In genomic region chr16:15888072-15888976, GRCh38 we compare ENCODE assay signal across 1 cellular context.
TF ChIP-seq lines count a peak whose summit lies in the region.

A gene with protein sequence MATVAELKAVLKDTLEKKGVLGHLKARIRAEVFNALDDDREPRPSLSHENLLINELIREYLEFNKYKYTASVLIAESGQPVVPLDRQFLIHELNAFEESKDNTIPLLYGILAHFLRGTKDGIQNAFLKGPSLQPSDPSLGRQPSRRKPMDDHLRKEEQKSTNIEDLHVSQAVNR (minus strand): TSS chr16:15888603. CDS start chr16:15888585, 18 bp downstream.

TF ChIP-seq in HepG2, 621 proteins besides CTCF, POLR2A, EP300 and RAD21 (continued from another document and continues in another):
- 0 out of 2 replicates have a peak, but pooled peaks have one; percentile 33 for TF ChIP-seq KAT7 (CRISPR knock-in tag; IDR thresholded peaks at IDR 0.05; ENCODE audit: borderline replicate concordance)
- TF ChIP-seq HNF1A (IDR thresholded peaks at IDR 0.05; ENCODE audit: low read depth), result no peak
- 0 out of 2 replicates have a peak, but pooled peaks have one; percentile 19 for TF ChIP-seq HNF1A (CRISPR knock-in tag; IDR thresholded peaks at IDR 0.05; ENCODE audit: borderline replicate concordance)
- no peak for TF ChIP-seq ZSCAN29 (CRISPR knock-in tag; conservative IDR thresholded peaks at IDR 0.05)
- TF ChIP-seq, protein P1, sequence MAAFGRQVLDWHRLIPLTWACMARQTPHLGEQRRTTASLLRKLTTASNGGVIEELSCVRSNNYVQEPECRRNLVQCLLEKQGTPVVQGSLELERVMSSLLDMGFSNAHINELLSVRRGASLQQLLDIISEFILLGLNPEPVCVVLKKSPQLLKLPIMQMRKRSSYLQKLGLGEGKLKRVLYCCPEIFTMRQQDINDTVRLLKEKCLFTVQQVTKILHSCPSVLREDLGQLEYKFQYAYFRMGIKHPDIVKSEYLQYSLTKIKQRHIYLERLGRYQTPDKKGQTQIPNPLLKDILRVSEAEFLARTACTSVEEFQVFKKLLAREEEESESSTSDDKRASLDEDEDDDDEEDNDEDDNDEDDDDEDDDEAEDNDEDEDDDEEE (CRISPR knock-in tag; IDR thresholded peaks at IDR 0.05), result peak; percentile 73; the same call in 1 of the 2 replicates
- peak; percentile 81; the same call in 1 of the 2 replicates for TF ChIP-seq MXD3 (CRISPR knock-in tag; IDR thresholded peaks at IDR 0.05)
- TF ChIP-seq PCBP2 (optimal IDR thresholded peaks at IDR 0.05; ENCODE audit: low read depth, low read length, poor library complexity, severe bottlenecking), result no peak
- TF ChIP-seq ARHGAP35 (CRISPR knock-in tag; IDR thresholded peaks at IDR 0.05; ENCODE audit: borderline replicate concordance), result no peak; the same call in 1 of the 2 replicates
- no peak for TF ChIP-seq CHCHD3 (CRISPR knock-in tag; IDR thresholded peaks at IDR 0.05)
- TF ChIP-seq U2AF2 (IDR thresholded peaks at IDR 0.05; ENCODE audit: low read depth, low read length), result no peak
- no peak for TF ChIP-seq SNAPC2 (CRISPR knock-in tag; IDR thresholded peaks at IDR 0.05)
- TF ChIP-seq ZBTB39 (CRISPR knock-in tag; IDR thresholded peaks at IDR 0.05), result no peak
- no peak for TF ChIP-seq ZNF121 (CRISPR knock-in tag; IDR thresholded peaks at IDR 0.05)
- no peak for TF ChIP-seq SOX6 (IDR thresholded peaks at IDR 0.05)
- peak; percentile 12; the same call in 1 of the 2 replicates for TF ChIP-seq SOX6 (CRISPR knock-in tag; IDR thresholded peaks at IDR 0.05)
- TF ChIP-seq, protein P2, sequence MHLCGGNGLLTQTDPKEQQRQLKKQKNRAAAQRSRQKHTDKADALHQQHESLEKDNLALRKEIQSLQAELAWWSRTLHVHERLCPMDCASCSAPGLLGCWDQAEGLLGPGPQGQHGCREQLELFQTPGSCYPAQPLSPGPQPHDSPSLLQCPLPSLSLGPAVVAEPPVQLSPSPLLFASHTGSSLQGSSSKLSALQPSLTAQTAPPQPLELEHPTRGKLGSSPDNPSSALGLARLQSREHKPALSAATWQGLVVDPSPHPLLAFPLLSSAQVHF (CRISPR knock-in tag; IDR thresholded peaks at IDR 0.05), result no peak
- peak; percentile 85 for TF ChIP-seq MAX (IDR thresholded peaks at IDR 0.05)
- TF ChIP-seq ZNF670 (CRISPR knock-in tag; IDR thresholded peaks at IDR 0.05; ENCODE audit: borderline replicate concordance), result no peak
- TF ChIP-seq ZBTB7A (CRISPR knock-in tag; IDR thresholded peaks at IDR 0.05), result no peak
- TF ChIP-seq, protein P3, sequence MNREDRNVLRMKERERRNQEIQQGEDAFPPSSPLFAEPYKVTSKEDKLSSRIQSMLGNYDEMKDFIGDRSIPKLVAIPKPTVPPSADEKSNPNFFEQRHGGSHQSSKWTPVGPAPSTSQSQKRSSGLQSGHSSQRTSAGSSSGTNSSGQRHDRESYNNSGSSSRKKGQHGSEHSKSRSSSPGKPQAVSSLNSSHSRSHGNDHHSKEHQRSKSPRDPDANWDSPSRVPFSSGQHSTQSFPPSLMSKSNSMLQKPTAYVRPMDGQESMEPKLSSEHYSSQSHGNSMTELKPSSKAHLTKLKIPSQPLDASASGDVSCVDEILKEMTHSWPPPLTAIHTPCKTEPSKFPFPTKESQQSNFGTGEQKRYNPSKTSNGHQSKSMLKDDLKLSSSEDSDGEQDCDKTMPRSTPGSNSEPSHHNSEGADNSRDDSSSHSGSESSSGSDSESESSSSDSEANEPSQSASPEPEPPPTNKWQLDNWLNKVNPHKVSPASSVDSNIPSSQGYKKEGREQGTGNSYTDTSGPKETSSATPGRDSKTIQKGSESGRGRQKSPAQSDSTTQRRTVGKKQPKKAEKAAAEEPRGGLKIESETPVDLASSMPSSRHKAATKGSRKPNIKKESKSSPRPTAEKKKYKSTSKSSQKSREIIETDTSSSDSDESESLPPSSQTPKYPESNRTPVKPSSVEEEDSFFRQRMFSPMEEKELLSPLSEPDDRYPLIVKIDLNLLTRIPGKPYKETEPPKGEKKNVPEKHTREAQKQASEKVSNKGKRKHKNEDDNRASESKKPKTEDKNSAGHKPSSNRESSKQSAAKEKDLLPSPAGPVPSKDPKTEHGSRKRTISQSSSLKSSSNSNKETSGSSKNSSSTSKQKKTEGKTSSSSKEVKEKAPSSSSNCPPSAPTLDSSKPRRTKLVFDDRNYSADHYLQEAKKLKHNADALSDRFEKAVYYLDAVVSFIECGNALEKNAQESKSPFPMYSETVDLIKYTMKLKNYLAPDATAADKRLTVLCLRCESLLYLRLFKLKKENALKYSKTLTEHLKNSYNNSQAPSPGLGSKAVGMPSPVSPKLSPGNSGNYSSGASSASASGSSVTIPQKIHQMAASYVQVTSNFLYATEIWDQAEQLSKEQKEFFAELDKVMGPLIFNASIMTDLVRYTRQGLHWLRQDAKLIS (CRISPR knock-in tag; IDR thresholded peaks at IDR 0.05), result 0 out of 2 replicates have a peak, but pooled peaks have one; percentile 44
- TF ChIP-seq ESRRA (CRISPR knock-in tag; IDR thresholded peaks at IDR 0.05; ENCODE audit: low read depth), result no peak
- no peak for TF ChIP-seq ZSCAN22 (CRISPR knock-in tag; IDR thresholded peaks at IDR 0.05)
- no peak for TF ChIP-seq FOXA1 (IDR thresholded peaks at IDR 0.05)
- no peak for TF ChIP-seq FOXA1 (CRISPR knock-in tag; IDR thresholded peaks at IDR 0.05)
- no peak for TF ChIP-seq SNRNP70 (IDR thresholded peaks at IDR 0.05; ENCODE audit: low read depth, low read length)
- no peak for TF ChIP-seq FLYWCH1 (CRISPR knock-in tag; IDR thresholded peaks at IDR 0.05)
- TF ChIP-seq ZIK1 (CRISPR knock-in tag; IDR thresholded peaks at IDR 0.05; ENCODE audit: borderline replicate concordance, low read depth), result no peak
- 0 out of 2 replicates have a peak, but pooled peaks have one; percentile 23 for TF ChIP-seq ZNF567 (CRISPR knock-in tag; IDR thresholded peaks at IDR 0.05; ENCODE audit: borderline replicate concordance)
- peak; percentile 49; the same call in 1 of the 2 replicates for TF ChIP-seq SMAD1 (CRISPR knock-in tag; IDR thresholded peaks at IDR 0.05; ENCODE audit: borderline replicate concordance, low read depth)
- TF ChIP-seq ZNF318 (CRISPR knock-in tag; IDR thresholded peaks at IDR 0.05), result no peak
- TF ChIP-seq ZNF3 (CRISPR knock-in tag; IDR thresholded peaks at IDR 0.05), result 0 out of 2 replicates have a peak, but pooled peaks have one; percentile 69
- no peak for TF ChIP-seq REL (CRISPR knock-in tag; conservative IDR thresholded peaks at IDR 0.05)
- TF ChIP-seq CREM (IDR thresholded peaks at IDR 0.05), result peak; percentile 41
- no peak for TF ChIP-seq CREM (CRISPR knock-in tag; IDR thresholded peaks at IDR 0.05)
- TF ChIP-seq ZSCAN21 (CRISPR knock-in tag; IDR thresholded peaks at IDR 0.05; ENCODE audit: borderline replicate concordance), result no peak
- TF ChIP-seq NCOA5 (CRISPR knock-in tag; IDR thresholded peaks at IDR 0.05), result no peak
- TF ChIP-seq HNRNPUL1 (IDR thresholded peaks at IDR 0.05; ENCODE audit: low read depth, low read length), result no peak
